1 cellular context compared by ENCODE assay signal in the genomic region with DNA sequence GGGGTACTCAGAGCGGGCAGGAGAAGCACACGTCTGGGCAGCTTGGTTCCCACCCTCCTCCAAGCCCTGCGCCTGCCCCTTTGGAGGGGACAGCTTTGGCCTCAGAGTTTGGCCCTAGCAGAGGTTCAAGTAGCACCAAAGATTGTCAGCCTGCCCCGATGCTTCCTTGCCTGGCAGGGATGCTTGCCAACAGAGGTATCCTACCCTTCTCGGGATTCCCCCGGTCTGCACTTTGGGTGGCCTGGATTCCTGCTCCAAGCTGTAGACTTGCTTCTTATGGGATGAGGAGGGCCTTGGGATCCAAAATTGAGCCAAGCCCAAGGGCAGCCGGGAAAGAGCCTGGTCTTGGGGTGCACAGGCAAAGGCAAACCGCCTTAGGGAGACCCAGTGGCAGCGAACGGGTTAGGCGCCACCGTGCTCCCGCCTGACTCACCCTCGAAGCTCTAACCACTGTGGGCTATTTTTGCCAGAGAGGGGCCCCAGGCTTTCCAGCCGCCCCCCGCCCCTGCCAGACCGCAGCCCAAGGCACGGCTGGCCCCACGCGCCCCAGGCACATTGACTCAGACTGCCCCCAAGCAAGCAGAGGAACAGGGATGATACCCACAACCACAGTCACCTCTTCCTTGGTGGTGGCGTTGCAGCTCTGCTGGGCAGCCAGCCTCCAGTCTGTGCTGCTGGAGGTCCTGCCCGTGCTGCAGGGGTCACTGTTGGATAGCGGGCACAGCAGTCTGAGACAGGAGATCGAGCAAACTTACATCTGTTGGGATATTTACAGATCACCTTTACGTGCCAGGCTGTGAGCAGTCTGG.
TF ChIP-seq lines count a peak whose summit lies in the region.

No MANE protein-coding gene starts in this region.

TF ChIP-seq in endothelial cell of umbilical vein, 7 proteins besides CTCF, POLR2A, EP300 and RAD21:
- TF ChIP-seq EZH2 (IDR thresholded peaks at IDR 0.05; ENCODE audit: borderline replicate concordance, low read depth, low read length, severe bottlenecking), result peak; percentile 47
- TF ChIP-seq MYC (IDR thresholded peaks at IDR 0.05; ENCODE audit: low read depth, low read length), result no peak
TF ChIP-seq in endothelial cell of umbilical vein: peak in this region for 1.
